8 cellular contexts compared by ENCODE assay signal in the genomic region with DNA sequence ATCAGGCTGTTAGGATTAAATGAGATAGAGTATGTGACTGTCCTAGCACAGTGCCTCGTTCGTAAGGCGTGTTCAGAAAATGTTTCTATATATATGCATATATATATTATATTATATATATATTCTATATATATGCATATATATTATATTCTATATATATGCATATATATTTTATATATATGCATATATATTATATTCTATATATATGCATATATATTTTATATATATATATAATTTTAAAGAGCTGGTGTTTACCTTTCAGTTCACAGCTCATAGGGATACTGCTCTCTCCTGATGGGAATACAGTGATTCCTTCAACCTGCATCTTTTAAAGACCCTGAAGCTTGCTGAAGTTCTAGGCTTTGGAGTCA. TPM values are rescaled to one million over a fixed set of nuclear protein-coding genes. Genes with fewer than 3 reads are reported as not detected.
DNase-seq lines count a peak whose midpoint lies in the region; ATAC-seq, FAIRE-seq and TF ChIP-seq lines count a peak whose summit lies in the region.

No MANE protein-coding gene starts in this region.

- peaks cover 3% of the 10 kb centered on the region; the same call in 1 of the 2 replicates for H4K20me1 ChIP-seq in DOHH2 (ENCODE audit: control insufficient read depth, insufficient read depth, low read depth, low read length)

- peak overlapping the region; percentile 96 for H4K12ac ChIP-seq in trophoblast cell (ENCODE audit: low read depth, low read length)

- no peaks in the 10 kb centered on the region for H3K9me2 ChIP-seq in DOHH2 (replicated peaks; ENCODE audit: control insufficient read depth, low read length)

- WGBS in esophagus, 2 donors = 11 to 22% methylated on average over 3 of the region's 3 CpGs
- no CpG with 5 or more reads among the region's 3 CpGs for WGBS in trophoblast cell (ENCODE audit: extremely low coverage, insufficient coverage, insufficient read length)

- H3K4ac ChIP-seq in trophoblast cell (ENCODE audit: low read depth, low read length) = peak overlapping the region; percentile 88

- peak overlapping the region; percentile 99 for H4K8ac ChIP-seq in trophoblast cell (ENCODE audit: low read depth, low read length)

- no peak overlapping the region for H2BK120ac ChIP-seq in trophoblast cell (ENCODE audit: insufficient read depth, low read length, poor library complexity)

- no peak for DNase-seq in RCC 7860 (ENCODE audit: low spot score)
- DNase-seq in trophoblast cell = no peak
- DNase-seq in urothelium cell line (ENCODE audit: low spot score) = no peak
- no peak for DNase-seq in AML-193 (lab: John Stamatoyannopoulos, UW)
- no peak for DNase-seq in DMS53 treated with DMSO at 0.1 percent for 48 hours (lab: John Stamatoyannopoulos, UW; ENCODE audit: unreplicated experiment)

- no peak overlapping the region for H3K9ac ChIP-seq in trophoblast cell (ENCODE audit: low read length)

- H3K36me3 ChIP-seq in DOHH2 (ENCODE audit: control insufficient read depth, low read length) (peaks cover 50% of the 10 kb centered on the region), esophagus (ENCODE audit: control insufficient read depth in 2 of 2, insufficient read depth in 2 of 2, low read length in 1 of 2) (peaks cover 0 to 5% of the 10 kb centered on the region in 2 donors), trophoblast cell (ENCODE audit: control insufficient read depth in 1 of 2, insufficient read depth in 2 of 2, low read length in 2 of 2) (peaks cover 6 to 9% of the 10 kb centered on the region in 2 experiments)

- H3K4me2 ChIP-seq in DOHH2 (ENCODE audit: low read length) = peak overlapping the region; percentile 84
- peak overlapping the region; percentile 76 for H3K4me2 ChIP-seq in trophoblast cell (ENCODE audit: low read length)

- FAIRE-seq in RCC 7860 (lab: Jason Lieb, UNC) (peak; percentile 48), urothelium cell line (lab: Jason Lieb, UNC) (no peak)

- no peak overlapping the region for H2AFZ ChIP-seq in trophoblast cell (ENCODE audit: insufficient read depth, low read length, poor library complexity)

- no peak for TF ChIP-seq CTCF in DOHH2 (IDR thresholded peaks at IDR 0.05; ENCODE audit: low read depth, low read length, poor library complexity, severe bottlenecking)

- H2BK12ac ChIP-seq in trophoblast cell (ENCODE audit: low read length) = no peak overlapping the region

- peak overlapping the region; percentile 95 for H4K91ac ChIP-seq in trophoblast cell (ENCODE audit: low read depth, low read length)

- no peaks in the 10 kb centered on the region for H3K9me3 ChIP-seq in DOHH2 (ENCODE audit: control insufficient read depth, insufficient read depth, low read length)
- no peaks in the 10 kb centered on the region for H3K9me3 ChIP-seq in esophagus (ENCODE audit: control insufficient read depth in 2 of 2, insufficient read depth in 1 of 2, low read depth in 1 of 2, low read length in 1 of 2)
- no peaks in the 10 kb centered on the region for H3K9me3 ChIP-seq in trophoblast cell (ENCODE audit: insufficient read depth, low read depth, low read length)

- H3K18ac ChIP-seq in trophoblast cell (ENCODE audit: low read length) = no peak overlapping the region

- no peak overlapping the region for H2BK5ac ChIP-seq in trophoblast cell (ENCODE audit: low read depth, low read length, poor library complexity)

- no peak overlapping the region for H2AK5ac ChIP-seq in trophoblast cell (ENCODE audit: low read length)

- no peak for ATAC-seq in GM18861 (IDR thresholded peaks at IDR 0.05; ENCODE audit: unreplicated experiment)

- H3K27me3 ChIP-seq in DOHH2 (ENCODE audit: control insufficient read depth, low read length) (no peaks in the 10 kb centered on the region), esophagus (ENCODE audit: control insufficient read depth in 1 of 2, insufficient read depth in 2 of 2, low read length in 2 of 2) (no peaks in the 10 kb centered on the region), trophoblast cell (ENCODE audit: insufficient read depth, low read length) (no peaks in the 10 kb centered on the region)

- H3K4me3 ChIP-seq in DOHH2 (ENCODE audit: low read length) (peak overlapping the region; percentile 98), esophagus (ENCODE audit: low read depth in 1 of 2, low read length in 2 of 2) (peak overlapping the region; percentile 82 to 92), trophoblast cell (ENCODE audit: low read depth, low read length) (peak overlapping the region; percentile 80)

- peaks cover 16% of the 10 kb centered on the region for H3K4me1 ChIP-seq in DOHH2 (ENCODE audit: control insufficient read depth, low read length)
- no peaks in the 10 kb centered on the region for H3K4me1 ChIP-seq in esophagus (ENCODE audit: control insufficient read depth in 2 of 2, insufficient read depth in 2 of 2, low read length in 1 of 2)
- no peaks in the 10 kb centered on the region for H3K4me1 ChIP-seq in trophoblast cell (ENCODE audit: control insufficient read depth in 1 of 2, insufficient read depth in 2 of 2, low read length in 2 of 2)

- H3K79me1 ChIP-seq in trophoblast cell (ENCODE audit: low read length) = peaks cover 5% of the 10 kb centered on the region

- H3K27ac ChIP-seq in DOHH2 (ENCODE audit: low read depth, low read length) (peak overlapping the region; percentile 62), esophagus (ENCODE audit: low read depth in 2 of 2, low read length in 1 of 2) (peak overlapping the region; percentile 87 to 91), trophoblast cell (ENCODE audit: low read depth, low read length) (no peak overlapping the region)

- H3K14ac ChIP-seq in trophoblast cell (ENCODE audit: low read length) = no peak overlapping the region

- H3K79me2 ChIP-seq in DOHH2 (ENCODE audit: control insufficient read depth, low read length) (peaks cover 36% of the 10 kb centered on the region), trophoblast cell (ENCODE audit: control insufficient read depth, insufficient read depth, low read length, poor library complexity) (peaks cover 5% of the 10 kb centered on the region)

- no peak overlapping the region for H3K23ac ChIP-seq in trophoblast cell (ENCODE audit: low read length)

- H3F3A ChIP-seq in DOHH2 (ENCODE audit: control insufficient read depth, insufficient read depth) = no peaks in the 10 kb centered on the region

RNA-seq across cellular contexts. Expression of a gene that starts 0.7 kb away (rescaled TPM):
- 100 to 1,000 TPM; 182 to 207 TPM for polyA plus RNA-seq in esophagus
- 345 and 361 TPM in 2 replicates for polyA plus RNA-seq in trophoblast cell (2013)
